Comparison of ENCODE assay signal across 13 cellular contexts in the genomic region with DNA sequence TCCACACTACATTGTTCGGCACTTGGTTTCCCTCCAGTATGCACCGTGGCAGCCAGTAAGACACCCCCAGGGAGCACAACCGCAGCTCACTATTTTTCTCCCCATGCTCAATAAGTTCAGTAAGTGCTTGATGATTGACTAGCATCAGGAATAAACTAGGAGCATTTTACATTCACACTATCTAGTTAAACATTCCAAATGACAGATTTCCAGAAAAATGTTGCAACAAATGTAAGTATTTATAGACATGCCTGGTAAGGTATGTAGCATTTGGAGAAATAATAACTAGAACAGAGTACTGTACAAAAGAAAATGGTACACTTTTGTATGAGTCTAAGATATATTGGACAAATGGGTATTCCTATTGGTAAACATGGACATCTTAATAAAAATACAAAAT.
DNase-seq lines count a peak whose midpoint lies in the region; ATAC-seq and TF ChIP-seq lines count a peak whose summit lies in the region.
"Had no signal": no experiment of that assay in that cellular context is flagged by ENCODE, and none has a peak within 500 bp of the region (broad histone marks: within the 10 kb centered on the region; RNA-seq: fewer than 3 reads in every experiment).

No MANE protein-coding gene starts in this region.

- H3K9ac ChIP-seq in adipocyte (ENCODE audit: low read length) (peak overlapping the region; percentile 89), mesenchymal stem cell (ENCODE audit: low read length) (peak overlapping the region; percentile 86)

- no peak overlapping the region for H3K23ac ChIP-seq in mesenchymal stem cell (ENCODE audit: low read length in 2 of 2)

- intact Hi-C loops in spleen (cut with DNase I; ENCODE audit: low total_unique reads) = no loop called here

- H3K9me3 ChIP-seq in adipocyte (ENCODE audit: control insufficient read depth, low read length) (no peaks in the 10 kb centered on the region), mesenchymal stem cell (ENCODE audit: control insufficient read depth, low read length) (no peaks in the 10 kb centered on the region), spleen (no peaks in the 10 kb centered on the region)
- H3K9me3 ChIP-seq: upper lobe of left lung had no signal

- ATAC-seq in HG02642 (IDR thresholded peaks at IDR 0.05; ENCODE audit: poor library complexity, unreplicated experiment) = no peak
- ATAC-seq: SK-N-SH treated with all-trans-retinoic acid at 6 μM for 48 hours had no signal

- H3K79me1 ChIP-seq in mesenchymal stem cell (replicated peaks; ENCODE audit: low read length, poor library complexity, severe bottlenecking) = peaks cover 15% of the 10 kb centered on the region

- H3K4me1 ChIP-seq in adipocyte (ENCODE audit: control insufficient read depth, insufficient read depth, low read length) = peaks cover 72% of the 10 kb centered on the region
- peaks cover 23% of the 10 kb centered on the region for H3K4me1 ChIP-seq in mesenchymal stem cell (ENCODE audit: control insufficient read depth, insufficient read depth, low read depth, low read length)
- H3K4me1 ChIP-seq in spleen = peaks cover 55 to 100% (median 84%) of the 10 kb centered on the region in 6 donors

- peak overlapping the region; percentile 55 for H3K4me3 ChIP-seq in adipocyte (ENCODE audit: low read length)
- no peak overlapping the region for H3K4me3 ChIP-seq in mesenchymal stem cell (ENCODE audit: insufficient read depth in 1 of 2, low read depth in 1 of 2, low read length in 2 of 2)
- H3K4me3 ChIP-seq in spleen = no peak overlapping the region
- H3K4me3 ChIP-seq: upper lobe of left lung had no signal

- H3K27me3 ChIP-seq in adipocyte (replicated peaks; ENCODE audit: control insufficient read depth, insufficient read depth, low read length) = no peaks in the 10 kb centered on the region
- no peaks in the 10 kb centered on the region for H3K27me3 ChIP-seq in mesenchymal stem cell (ENCODE audit: control insufficient read depth in 1 of 2, insufficient read depth in 1 of 2, low read length in 2 of 2)
- H3K27me3 ChIP-seq in spleen (replicated peaks in 1 of 7) = no peaks in the 10 kb centered on the region
- H3K27me3 ChIP-seq: upper lobe of left lung had no signal

- H2BK15ac ChIP-seq in mesenchymal stem cell (ENCODE audit: low read depth, poor library complexity, severe bottlenecking) = no peak overlapping the region

- no peak overlapping the region for H2BK5ac ChIP-seq in mesenchymal stem cell (ENCODE audit: low read depth, low read length, poor library complexity, severe bottlenecking)

- WGBS in mesenchymal stem cell = 96% methylated on average over 3 of the region's 3 CpGs
- 91 to 100% (median 96%) methylated on average over 3 of the region's 3 CpGs for WGBS in spleen, 5 donors

- H2BK120ac ChIP-seq in mesenchymal stem cell (ENCODE audit: low read depth, low read length) = no peak overlapping the region

- DNase-seq in EH (ENCODE audit: low read depth) = peak; percentile 69
- DNase-seq in adipocyte (ENCODE audit: low read depth) = peak; percentile 45
- no peak for DNase-seq in mesenchymal stem cell
- no peak for DNase-seq in spleen
- DNase-seq in stimulated activated CD4-positive, alpha-beta T cell treated with anti-CD3 and anti-CD28 coated beads, Interleukin-2, amount 100 ng/mL, for 24 hours = no peak
- no peak for DNase-seq in CD1c-positive myeloid dendritic cell (ENCODE audit: extremely low spot score)
- DNase-seq: activated naive CD4-positive, alpha-beta T cell; hypothalamus; NCI-H1417; NCI-H446 treated with DMSO at 0.1 percent for 48 hours; upper lobe of left lung had no signal

- no peak for TF ChIP-seq CTCF in spleen (IDR thresholded peaks at IDR 0.05 in 8 of 11, conservative IDR thresholded peaks at IDR 0.05 in 3 of 11)

- H2AK5ac ChIP-seq in mesenchymal stem cell (ENCODE audit: low read length, severe bottlenecking) = peak overlapping the region; percentile 67

- no peak overlapping the region for H3K14ac ChIP-seq in mesenchymal stem cell (ENCODE audit: low read length in 2 of 2)

- peak overlapping the region; percentile 49 for H3K4me2 ChIP-seq in mesenchymal stem cell (ENCODE audit: low read length, poor library complexity, severe bottlenecking)

- no peak overlapping the region for H3K4ac ChIP-seq in mesenchymal stem cell (ENCODE audit: low read depth in 1 of 2, low read length in 2 of 2)

- no peak overlapping the region for H4K8ac ChIP-seq in mesenchymal stem cell (ENCODE audit: low read length)

- H3K27ac ChIP-seq in mesenchymal stem cell (ENCODE audit: low read length, poor library complexity, severe bottlenecking) (peak overlapping the region; percentile 74), spleen (peak overlapping the region in 5 of 8 donors; percentile 69 to 79 (median 74))

- no peak overlapping the region for H2BK12ac ChIP-seq in mesenchymal stem cell (ENCODE audit: low read length in 2 of 2)

- TF ChIP-seq POLR2A in spleen (IDR thresholded peaks at IDR 0.05) = no peak

- H3K36me3 ChIP-seq in adipocyte (ENCODE audit: control insufficient read depth, insufficient read depth, low read length, severe bottlenecking) (peaks cover 61% of the 10 kb centered on the region), mesenchymal stem cell (ENCODE audit: control insufficient read depth in 1 of 2, insufficient read depth in 2 of 2, low read depth in 1 of 2, low read length in 2 of 2) (peaks cover 14 to 48% of the 10 kb centered on the region in 2 experiments), spleen (peaks cover 0 to 91% (median 21%) of the 10 kb centered on the region in 6 donors)

- no peak overlapping the region for H3K18ac ChIP-seq in mesenchymal stem cell (ENCODE audit: low read depth in 1 of 2, low read length in 2 of 2)

- no peak overlapping the region for H2AFZ ChIP-seq in mesenchymal stem cell (ENCODE audit: low read depth, low read length)

- H4K91ac ChIP-seq in mesenchymal stem cell (ENCODE audit: low read length) = no peak overlapping the region

Comparison
In these comparisons a context has a peak if more than half of its experiments do, and no peak if none do; other contexts are left out.
1. DNase-seq: peak in EH (single experiment) and adipocyte (single experiment); none in mesenchymal stem cell (single experiment), spleen (single experiment), stimulated activated CD4-positive, alpha-beta T cell treated with anti-CD3 and anti-CD28 coated beads, Interleukin-2, amount 100 ng/mL, for 24 hours (0 of 2) and CD1c-positive myeloid dendritic cell (single experiment).